Comparison of ENCODE assay signal across 13 cellular contexts in the genomic region with DNA sequence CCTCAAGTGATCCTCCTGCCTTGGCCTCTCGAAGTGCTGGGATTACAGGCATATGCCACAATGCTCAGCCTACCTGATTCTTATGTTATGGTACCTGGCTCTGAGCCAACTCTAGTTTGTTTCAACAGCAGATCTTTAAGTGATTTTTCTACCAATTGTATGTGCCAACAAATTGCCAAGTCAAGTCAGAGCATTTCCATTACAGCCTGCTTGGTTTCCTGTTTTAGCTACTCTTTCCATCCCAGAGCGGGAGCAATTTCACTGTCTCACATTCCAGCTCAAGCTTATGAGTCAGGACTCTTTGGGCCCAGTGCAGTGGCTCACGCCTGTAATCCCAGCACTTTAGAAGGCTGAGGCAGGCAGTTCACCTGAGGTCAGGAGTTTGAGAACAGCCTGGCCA. TPM values are rescaled to one million over a fixed set of nuclear protein-coding genes. Genes with fewer than 3 reads are reported as not detected.
DNase-seq lines count a peak whose midpoint lies in the region; ATAC-seq, FAIRE-seq and TF ChIP-seq lines count a peak whose summit lies in the region.
"Had no signal": no experiment of that assay in that cellular context is flagged by ENCODE, and none has a peak within 500 bp of the region (broad histone marks: within the 10 kb centered on the region; RNA-seq: fewer than 3 reads in every experiment).

No MANE protein-coding gene starts in this region.

- H3K79me2 ChIP-seq in HepG2 (ENCODE audit: insufficient read depth, low read length) = no peaks in the 10 kb centered on the region

- intact Hi-C loops in HepG2 (cut with micrococcal nuclease; ENCODE audit: unreplicated experiment) = no loop called here
- intact Hi-C loops in right lobe of liver (cut with DNase I) = loop anchor here in 1 of 2 donors (10.0 kb wide), 1 partner anchor 464 kb away; no protein-coding TSS in a partner anchor
- intact Hi-C loops in body of pancreas (cut with DNase I) = loop anchor here (5.0 kb wide), 1 partner anchor 461 kb away; no protein-coding TSS in a partner anchor

- H3K4me3 ChIP-seq in HepG2 (replicated peaks in 1 of 3; ENCODE audit: insufficient read depth in 1 of 3, low read depth in 2 of 3, low read length in 3 of 3) = no peak overlapping the region
- H3K4me3 ChIP-seq in right lobe of liver = no peak overlapping the region
- H3K4me3 ChIP-seq in body of pancreas = no peak overlapping the region
- H3K4me3 ChIP-seq: cardiac muscle cell had no signal

- no peak for TF ChIP-seq RAD21 in HepG2 (CRISPR knock-in tag; IDR thresholded peaks at IDR 0.05)

- 0 out of 5 replicates have a peak, but pooled peaks cover 0 to 6% of the 10 kb centered on the region in 2 experiments for H3K27me3 ChIP-seq in HepG2 (ENCODE audit: control insufficient read depth in 1 of 2, insufficient read depth in 2 of 2, low read length in 2 of 2)
- no peaks in the 10 kb centered on the region for H3K27me3 ChIP-seq in right lobe of liver
- H3K27me3 ChIP-seq in body of pancreas = no peaks in the 10 kb centered on the region

- H2AFZ ChIP-seq in HepG2 (ENCODE audit: low read length) = no peak overlapping the region

- no peaks in the 10 kb centered on the region for H4K20me1 ChIP-seq in HepG2 (ENCODE audit: insufficient read depth, low read length)

- no peak for TF ChIP-seq EP300 in HepG2 (IDR thresholded peaks at IDR 0.05; ENCODE audit: low read depth in 2 of 2, low read length in 2 of 2)
- no peak for TF ChIP-seq EP300 in HepG2 (CRISPR knock-in tag; IDR thresholded peaks at IDR 0.05; ENCODE audit: borderline replicate concordance)

- 14% methylated on average over 3 of the region's 3 CpGs for WGBS in HepG2 (ENCODE audit: low lambda C conversion rate)
- 72% methylated on average over 3 of the region's 3 CpGs for WGBS in right lobe of liver (ENCODE audit: insufficient coverage, low coverage, low lambda C conversion rate, missing lambda C conversion rate)
- WGBS in body of pancreas, 2 donors = 66 to 75% methylated on average over 3 of the region's 3 CpGs

- H3K36me3 ChIP-seq in HepG2 (replicated peaks in 1 of 2; ENCODE audit: control insufficient read depth in 1 of 2, insufficient read depth in 2 of 2, low read length in 2 of 2) (no peaks in the 10 kb centered on the region), right lobe of liver (no peaks in the 10 kb centered on the region), body of pancreas (replicated peaks in 1 of 2; ENCODE audit: insufficient read depth in 1 of 2, low read depth in 2 of 2) (no peaks in the 10 kb centered on the region)
- H3K36me3 ChIP-seq: cardiac muscle cell had no signal

- POLR2A ChIA-PET in HepG2 (lab: Yijun Ruan, JAX) = no interaction called here

- no TSS peak for BruUV-seq in HepG2 (replicated peaks; lab: Mats Ljungman, UMichigan)

- TF ChIP-seq POLR2A in HepG2 (IDR thresholded peaks at IDR 0.05; ENCODE audit: insufficient read depth in 1 of 2, low read depth in 2 of 2, low read length in 2 of 2) (no peak), right lobe of liver (IDR thresholded peaks at IDR 0.05) (no peak), body of pancreas (IDR thresholded peaks at IDR 0.05) (no peak)

- no peak overlapping the region for H3K9ac ChIP-seq in HepG2 (ENCODE audit: insufficient read depth, low read depth, low read length)

- in situ Hi-C loops in HepG2 (cut with HindIII; ENCODE audit: extremely low pct_ligation_motif_present, low pct_unique_long_range_greater_than_20kb) = loop anchor here (10.0 kb wide), 2 partner anchors 384 to 714 kb away; no protein-coding TSS in a partner anchor

- H3K4me2 ChIP-seq in HepG2 (ENCODE audit: low read depth, low read length) = no peak overlapping the region

- no peak for DNase-seq in HepG2 (ENCODE audit: low spot score)
- no peak for DNase-seq in right lobe of liver
- peak; percentile 86 for DNase-seq in amniotic epithelial cell (ENCODE audit: low read depth)
- DNase-seq in fibroblast of the conjunctiva (ENCODE audit: low read depth) = peak; percentile 28
- no peak for DNase-seq in body of pancreas
- DNase-seq in GM19238 (ENCODE audit: insufficient read length, low spot score) = no peak
- DNase-seq in effector CD8-positive, alpha-beta T cell (lab: John Stamatoyannopoulos, UW) = no peak
- no peak for DNase-seq in MV-4-11 (lab: John Stamatoyannopoulos, UW)
- DNase-seq: activated CD4-positive, alpha-beta T cell treated with anti-CD3 and anti-CD28 coated beads for 4 hours; kidney glomerular epithelial cell; NCI-H1436; NK-92 treated with Interleukin-12 subunit alpha and Interleukin-12 subunit beta, amount 100 ng/mL, for 24 hours had no signal

- FAIRE-seq in HepG2 (lab: Jason Lieb, UNC) = no peak

- no peak for TF ChIP-seq CTCF in HepG2 (CRISPR knock-in tag; IDR thresholded peaks at IDR 0.05)
- no peak for TF ChIP-seq CTCF in right lobe of liver (IDR thresholded peaks at IDR 0.05)
- no peak for TF ChIP-seq CTCF in body of pancreas (IDR thresholded peaks at IDR 0.05)

- CTCF ChIA-PET in HepG2 (lab: Yijun Ruan, JAX; ENCODE audit: low intra/inter-chr PET ratio, low total read pairs) = no interaction called here

- no peaks in the 10 kb centered on the region for H3K9me3 ChIP-seq in HepG2 (ENCODE audit: low read length)
- H3K9me3 ChIP-seq in right lobe of liver = no peaks in the 10 kb centered on the region
- H3K9me3 ChIP-seq in body of pancreas = no peaks in the 10 kb centered on the region

- ATAC-seq in HepG2 = no peak
- ATAC-seq in right lobe of liver = no peak
- no peak for ATAC-seq in body of pancreas

- H3K4me1 ChIP-seq in HepG2 (ENCODE audit: insufficient read depth, low read length) (peaks cover 4% of the 10 kb centered on the region; the same call in 1 of the 2 replicates), right lobe of liver (no peaks in the 10 kb centered on the region), body of pancreas (no peaks in the 10 kb centered on the region)

- H3K27ac ChIP-seq in HepG2 (ENCODE audit: extremely low read length, insufficient read depth, low read length) (no peak overlapping the region), right lobe of liver (no peak overlapping the region), body of pancreas (no peak overlapping the region)
- H3K27ac ChIP-seq: cardiac muscle cell had no signal

TF ChIP-seq in HepG2, 621 proteins besides CTCF, POLR2A, EP300 and RAD21:
- peak; percentile 81 for TF ChIP-seq LCORL (IDR thresholded peaks at IDR 0.05)
- no peak for TF ChIP-seq LCORL (CRISPR knock-in tag; IDR thresholded peaks at IDR 0.05)
- TF ChIP-seq MIER3 (CRISPR knock-in tag; IDR thresholded peaks at IDR 0.05; ENCODE audit: borderline replicate concordance) = no peak
- TF ChIP-seq ZNF414 (CRISPR knock-in tag; IDR thresholded peaks at IDR 0.05) = no peak
- no peak for TF ChIP-seq GABPA (IDR thresholded peaks at IDR 0.05; ENCODE audit: low read depth, low read length)
- TF ChIP-seq GABPA (CRISPR knock-in tag; IDR thresholded peaks at IDR 0.05; ENCODE audit: low read depth) = no peak

RNA-seq across cellular contexts. Expression of gene RBBP6, which starts 30.8 kb away (rescaled TPM):
- 37.1 and 45.0 TPM in 2 replicates for total RNA-seq in HepG2 (2016; rRNA removed; fragmentation: Illumina TruSeq; extraction: Trizol)
- total RNA-seq in HepG2 (2016; cell fraction: cytosol; rRNA removed; fragmentation: Illumina TruSeq; extraction: Trizol; ENCODE audit: low read depth) = 5.3 and 7.1 TPM in 2 replicates
- 37.1 and 40.4 TPM in 2 replicates for total RNA-seq in HepG2 (2016; cell fraction: insoluble cytoplasmic fraction; rRNA removed; fragmentation: Illumina TruSeq; extraction: Trizol)
- total RNA-seq in HepG2 (2016; cell fraction: membrane; rRNA removed; fragmentation: Illumina TruSeq; extraction: Trizol) = 16.1 and 20.2 TPM in 2 replicates
- total RNA-seq in HepG2 (2016; cell fraction: nucleus; rRNA removed; fragmentation: Illumina TruSeq; extraction: Trizol) = 100 TPM in 2 replicates
- polyA plus RNA-seq in HepG2 (2011; rRNA removed) = 54.6 and 70.9 TPM in 2 replicates
- 20.1 and 29.0 TPM in 2 replicates for polyA plus RNA-seq in HepG2 (2011; cell fraction: cytosol; rRNA removed)
- 53.4 and 70.4 TPM in 2 replicates for polyA plus RNA-seq in HepG2 (2011; cell fraction: nucleus; rRNA removed)
- 46.6 and 50.5 TPM in 2 replicates for polyA plus RNA-seq in HepG2 (2012)
- polyA plus RNA-seq in HepG2 (2016; cell fraction: cytosol; fragmentation: Illumina TruSeq; extraction: Trizol; ENCODE audit: low read depth) = 4.2 and 4.3 TPM in 2 replicates
- polyA plus RNA-seq in HepG2 (2016; cell fraction: insoluble cytoplasmic fraction; fragmentation: Illumina TruSeq; extraction: Trizol; ENCODE audit: low read depth) = 48.3 and 54.3 TPM in 2 replicates
- 11.1 and 13.9 TPM in 2 replicates for polyA plus RNA-seq in HepG2 (2016; cell fraction: membrane; fragmentation: Illumina TruSeq; extraction: Trizol; ENCODE audit: low read depth)
- polyA plus RNA-seq in HepG2 (2016; cell fraction: nucleus; fragmentation: Illumina TruSeq; extraction: Trizol; ENCODE audit: insufficient read depth, low read depth) = 129 and 135 TPM in 2 replicates
- polyA minus RNA-seq in HepG2 (2011; rRNA and poly(A)+ RNA removed; ENCODE audit: low replicate concordance) = 37.4 and 45.1 TPM in 2 replicates
- polyA minus RNA-seq in HepG2 (2011; cell fraction: cytosol; rRNA and poly(A)+ RNA removed) = 20.8 and 30.1 TPM in 2 replicates
- polyA minus RNA-seq in HepG2 (2011; cell fraction: nucleus; rRNA and poly(A)+ RNA removed) = 289 and 299 TPM in 2 replicates
- 10 to 100 TPM; 16.0 to 24.8 (median 20.1) TPM for total RNA-seq in right lobe of liver
- total RNA-seq in body of pancreas = 10 to 100 TPM; 31.1 to 63.0 TPM

Comparison
In these comparisons a context has a peak if more than half of its experiments do, and no peak if none do; other contexts are left out.
1. DNase-seq: peak in amniotic epithelial cell (single experiment) and fibroblast of the conjunctiva (single experiment); none in HepG2 (single experiment), right lobe of liver (0 of 3), body of pancreas (0 of 4), GM19238 (single experiment), effector CD8-positive, alpha-beta T cell (single experiment) and MV-4-11 (single experiment).